Comparison of ENCODE assay signal across 1 cellular context in the genomic region with DNA sequence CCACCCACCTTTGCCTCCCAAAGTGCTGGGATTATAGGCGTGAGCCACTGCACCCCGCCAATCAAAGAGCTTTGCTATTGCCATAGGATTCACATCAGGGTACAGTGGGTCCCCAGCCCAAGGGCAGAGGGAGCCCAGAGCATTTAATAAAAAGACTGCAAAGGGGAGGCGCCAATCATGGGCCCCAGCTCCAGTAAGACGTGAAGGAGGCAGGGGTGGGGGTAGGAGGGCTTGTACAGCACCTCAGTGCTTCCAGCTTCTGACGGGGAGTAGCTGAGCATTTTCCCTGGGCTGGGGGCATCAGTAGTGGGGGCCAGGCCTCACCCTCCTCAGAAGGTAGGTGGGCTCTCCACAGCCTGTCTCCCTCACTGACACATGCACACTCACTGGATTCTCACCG.
TF ChIP-seq lines count a peak whose summit lies in the region.

No MANE protein-coding gene starts in this region.

TF ChIP-seq in H1, 55 proteins besides CTCF, POLR2A, EP300 and RAD21:
- TF ChIP-seq SIRT6 (IDR thresholded peaks at IDR 0.05; ENCODE audit: low read length), result no peak
- no peak for TF ChIP-seq TCF12 (IDR thresholded peaks at IDR 0.05; ENCODE audit: low read depth, low read length)
- no peak for TF ChIP-seq CHD2 (IDR thresholded peaks at IDR 0.05; ENCODE audit: low read length)
- no peak for TF ChIP-seq SRF (IDR thresholded peaks at IDR 0.05; ENCODE audit: low read depth, low read length)
- TF ChIP-seq CBX8 (IDR thresholded peaks at IDR 0.05; ENCODE audit: borderline replicate concordance, low read depth, low read length), result no peak
- no peak for TF ChIP-seq KDM4A (IDR thresholded peaks at IDR 0.05; ENCODE audit: low read depth, low read length, severe bottlenecking)
- TF ChIP-seq SP4 (IDR thresholded peaks at IDR 0.05; ENCODE audit: low read length), result no peak
- no peak for TF ChIP-seq EZH2 (IDR thresholded peaks at IDR 0.05; ENCODE audit: low read depth, low read length, severe bottlenecking)
- no peak for TF ChIP-seq SAP30 (IDR thresholded peaks at IDR 0.05; ENCODE audit: insufficient read depth, insufficient replicate concordance, low read length)
- TF ChIP-seq, protein P1, sequence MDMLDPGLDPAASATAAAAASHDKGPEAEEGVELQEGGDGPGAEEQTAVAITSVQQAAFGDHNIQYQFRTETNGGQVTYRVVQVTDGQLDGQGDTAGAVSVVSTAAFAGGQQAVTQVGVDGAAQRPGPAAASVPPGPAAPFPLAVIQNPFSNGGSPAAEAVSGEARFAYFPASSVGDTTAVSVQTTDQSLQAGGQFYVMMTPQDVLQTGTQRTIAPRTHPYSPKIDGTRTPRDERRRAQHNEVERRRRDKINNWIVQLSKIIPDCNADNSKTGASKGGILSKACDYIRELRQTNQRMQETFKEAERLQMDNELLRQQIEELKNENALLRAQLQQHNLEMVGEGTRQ (IDR thresholded peaks at IDR 0.05; ENCODE audit: low read length), result no peak
- TF ChIP-seq JUND (IDR thresholded peaks at IDR 0.05; ENCODE audit: low read length), result no peak
- no peak for TF ChIP-seq SP2 (IDR thresholded peaks at IDR 0.05; ENCODE audit: low read length)
- no peak for TF ChIP-seq FOSL1 (IDR thresholded peaks at IDR 0.05; ENCODE audit: insufficient read depth, low read depth, low read length)
- no peak for TF ChIP-seq MAFK (IDR thresholded peaks at IDR 0.05; ENCODE audit: low read depth, low read length)
- no peak for TF ChIP-seq CREB1 (IDR thresholded peaks at IDR 0.05)
- no peak for TF ChIP-seq RBBP5 (IDR thresholded peaks at IDR 0.05; ENCODE audit: borderline replicate concordance, low read depth, low read length)
- TF ChIP-seq NANOG (IDR thresholded peaks at IDR 0.05; ENCODE audit: insufficient read depth, low read depth, low read length, poor library complexity, severe bottlenecking), result no peak
